18 cellular contexts compared by ENCODE assay signal in genomic region chr5:115736004-115736689, GRCh38.
DNase-seq lines count a peak whose midpoint lies in the region; ATAC-seq and TF ChIP-seq lines count a peak whose summit lies in the region.
"Had no signal": no experiment of that assay in that cellular context is flagged by ENCODE, and none has a peak within 500 bp of the region (broad histone marks: within the 10 kb centered on the region; RNA-seq: fewer than 3 reads in every experiment).

No MANE protein-coding gene starts in this region.

- CTCF ChIA-PET in activated naive CD4-positive, alpha-beta T cell treated with anti-CD3 and anti-CD28 coated beads for 36 hours (lab: Charles Lee), result interaction anchor here (0.6 to 1.0 kb wide), 3 partner anchors 97 to 639 kb away, joined by 3 to 4 read pairs (median 4); no protein-coding TSS in a partner anchor
- CTCF ChIA-PET in WTC11 (lab: Charles Lee), result interaction anchor here (0.8 to 1.2 kb wide), 2 partner anchors 15 to 32 kb away, joined by 3 to 4 read pairs; no protein-coding TSS in a partner anchor

- H3K27me3 ChIP-seq in gastroesophageal sphincter, result no peaks in the 10 kb centered on the region
- no peaks in the 10 kb centered on the region for H3K27me3 ChIP-seq in subcutaneous abdominal adipose tissue (ENCODE audit: control insufficient read depth in 5 of 5, insufficient read depth in 4 of 5, low read length in 5 of 5)
- H3K27me3 ChIP-seq: upper lobe of right lung had no signal

- H3K27ac ChIP-seq in gastroesophageal sphincter, result no peak overlapping the region
- peak overlapping the region; percentile 92 for H3K27ac ChIP-seq in subcutaneous abdominal adipose tissue (ENCODE audit: low read depth, low read length)
- H3K27ac ChIP-seq: upper lobe of right lung, VCaP had no signal

- POLR2A ChIA-PET in WTC11 (lab: Charles Lee), result no interaction called here
- POLR2A ChIA-PET in naive thymus-derived CD8-positive, alpha-beta T cell (lab: Charles Lee), result no interaction called here

- no peak overlapping the region for H3K4me3 Mint-ChIP-seq in activated naive CD4-positive, alpha-beta T cell treated with anti-CD3 and anti-CD28 coated beads for 36 hours
- peak overlapping the region; percentile 25; the same call in 1 of the 2 replicates for H3K4me3 Mint-ChIP-seq in WTC11
- no peak overlapping the region for H3K4me3 Mint-ChIP-seq in naive thymus-derived CD8-positive, alpha-beta T cell

- TF ChIP-seq CTCF in WTC11 (IDR thresholded peaks at IDR 0.05), result no peak
- no peak for TF ChIP-seq CTCF in gastroesophageal sphincter (IDR thresholded peaks at IDR 0.05)

- H3K27ac Mint-ChIP-seq in activated naive CD4-positive, alpha-beta T cell treated with anti-CD3 and anti-CD28 coated beads for 36 hours, result peak overlapping the region; percentile 39
- H3K27ac Mint-ChIP-seq in WTC11, result peak overlapping the region; percentile 72
- no peak overlapping the region for H3K27ac Mint-ChIP-seq in naive thymus-derived CD8-positive, alpha-beta T cell
- H3K27ac Mint-ChIP-seq: progenitor cell of endocrine pancreas had no signal

- ATAC-seq in WTC11 (no peak), gastroesophageal sphincter (peak; percentile 44), HG02610 (IDR thresholded peaks at IDR 0.05; ENCODE audit: unreplicated experiment) (no peak)
- no peak for ATAC-seq in naive thymus-derived CD8-positive, alpha-beta T cell
- ATAC-seq: upper lobe of right lung had no signal

- intact Hi-C loops in activated naive CD4-positive, alpha-beta T cell treated with anti-CD3 and anti-CD28 coated beads for 36 hours (cut with micrococcal nuclease), result loop anchor here (5.0 kb wide), 1 partner anchor 341 kb away; no protein-coding TSS in a partner anchor

- no peak overlapping the region for H3K4me3 ChIP-seq in gastroesophageal sphincter
- H3K4me3 ChIP-seq in subcutaneous abdominal adipose tissue (ENCODE audit: low read depth in 1 of 5, low read length in 5 of 5), result no peak overlapping the region
- H3K4me3 ChIP-seq: upper lobe of right lung had no signal

- no peaks in the 10 kb centered on the region for H3K9me3 ChIP-seq in gastroesophageal sphincter
- peaks cover 0 to 2% (median 0%) of the 10 kb centered on the region in 5 donors for H3K9me3 ChIP-seq in subcutaneous abdominal adipose tissue (ENCODE audit: control insufficient read depth in 5 of 5, low read length in 5 of 5)
- H3K9me3 ChIP-seq: BE2C, Caco-2, upper lobe of right lung had no signal

- no peaks in the 10 kb centered on the region for H3K9me3 Mint-ChIP-seq in activated naive CD4-positive, alpha-beta T cell treated with anti-CD3 and anti-CD28 coated beads for 36 hours
- H3K9me3 Mint-ChIP-seq in WTC11, result peaks cover 16% of the 10 kb centered on the region
- H3K9me3 Mint-ChIP-seq in naive thymus-derived CD8-positive, alpha-beta T cell, result peaks cover 0 to 6% (median 0%) of the 10 kb centered on the region in 9 donors

- H3K36me3 Mint-ChIP-seq in activated naive CD4-positive, alpha-beta T cell treated with anti-CD3 and anti-CD28 coated beads for 36 hours (ENCODE audit: low read depth), result no peaks in the 10 kb centered on the region
- H3K36me3 Mint-ChIP-seq in WTC11, result peaks cover 9% of the 10 kb centered on the region
- no peaks in the 10 kb centered on the region for H3K36me3 Mint-ChIP-seq in naive thymus-derived CD8-positive, alpha-beta T cell

- H3K4me1 Mint-ChIP-seq in activated naive CD4-positive, alpha-beta T cell treated with anti-CD3 and anti-CD28 coated beads for 36 hours (ENCODE audit: low read depth), result peaks cover 27% of the 10 kb centered on the region
- peaks cover 66% of the 10 kb centered on the region for H3K4me1 Mint-ChIP-seq in WTC11
- peaks cover 0 to 14% (median 0%) of the 10 kb centered on the region in 4 donors for H3K4me1 Mint-ChIP-seq in naive thymus-derived CD8-positive, alpha-beta T cell

- peaks cover 45% of the 10 kb centered on the region for H3K27me3 Mint-ChIP-seq in activated naive CD4-positive, alpha-beta T cell treated with anti-CD3 and anti-CD28 coated beads for 36 hours (ENCODE audit: low read depth)
- no peaks in the 10 kb centered on the region; the same call in 1 of the 2 replicates for H3K27me3 Mint-ChIP-seq in WTC11 (ENCODE audit: low read depth)
- H3K27me3 Mint-ChIP-seq in naive thymus-derived CD8-positive, alpha-beta T cell, result peaks cover 10 to 44% (median 11%) of the 10 kb centered on the region in 5 donors

- no peak for TF ChIP-seq POLR2A in gastroesophageal sphincter (IDR thresholded peaks at IDR 0.05)

- no peak for TF ChIP-seq EP300 in gastroesophageal sphincter (IDR thresholded peaks at IDR 0.05)

- peak overlapping the region in 1 of 5 donors; percentile 56 for H3K9ac ChIP-seq in subcutaneous abdominal adipose tissue (ENCODE audit: low read length in 5 of 5)

- no peak for DNase-seq in activated naive CD4-positive, alpha-beta T cell treated with anti-CD3 and anti-CD28 coated beads for 36 hours
- DNase-seq in activated naive CD4-positive, alpha-beta T cell treated with anti-CD3 and anti-CD28 coated beads, Interleukin-2, amount 50 U/mL, for 16 hours, result no peak
- DNase-seq in WTC11 (ENCODE audit: low spot score) (no peak), NOMO-1 (lab: John Stamatoyannopoulos, UW; ENCODE audit: unreplicated experiment in 2 of 2) (no peak)
- DNase-seq in naive thymus-derived CD8-positive, alpha-beta T cell, result no peak
- DNase-seq: activated CD8-positive, alpha-beta memory T cell treated with anti-CD3 and anti-CD28 coated beads, Interleukin-2, amount 50 U/mL, for 48 hours; activated gamma-delta T cell; BE2C; Caco-2; GOT3; mammary epithelial cell; NCI-H1694 treated with DMSO at 0.1 percent for 48 hours; upper lobe of right lung had no signal

- 56 to 74% methylated on average over 3 of the region's 3 CpGs for WGBS in gastroesophageal sphincter (ENCODE audit: low coverage in 1 of 2), 2 donors

- H3K4me1 ChIP-seq in gastroesophageal sphincter, result no peaks in the 10 kb centered on the region
- peaks cover 0 to 34% (median 19%) of the 10 kb centered on the region in 5 donors for H3K4me1 ChIP-seq in subcutaneous abdominal adipose tissue (ENCODE audit: control insufficient read depth in 5 of 5, insufficient read depth in 5 of 5, low read length in 5 of 5)
- H3K4me1 ChIP-seq: BE2C had no signal

- H3K36me3 ChIP-seq in gastroesophageal sphincter, result no peaks in the 10 kb centered on the region
- no peaks in the 10 kb centered on the region for H3K36me3 ChIP-seq in subcutaneous abdominal adipose tissue (ENCODE audit: control insufficient read depth in 5 of 5, insufficient read depth in 5 of 5, low read length in 5 of 5)
- H3K36me3 ChIP-seq: BE2C, upper lobe of right lung had no signal

TF ChIP-seq in WTC11, 78 proteins besides CTCF, POLR2A, EP300 and RAD21 (continues in another document):
- TF ChIP-seq ZNF671 (CRISPR knock-in tag; IDR thresholded peaks at IDR 0.05), result no peak
- TF ChIP-seq TCF7 (CRISPR knock-in tag; IDR thresholded peaks at IDR 0.05; ENCODE audit: low read depth), result no peak
- TF ChIP-seq ZNF138 (CRISPR knock-in tag; conservative IDR thresholded peaks at IDR 0.05), result no peak
- no peak for TF ChIP-seq GRHL2 (CRISPR knock-in tag; IDR thresholded peaks at IDR 0.05; ENCODE audit: insufficient replicate concordance, severe bottlenecking)
- TF ChIP-seq STAT6 (CRISPR knock-in tag; conservative IDR thresholded peaks at IDR 0.05; ENCODE audit: low read depth), result no peak
- TF ChIP-seq ATF2 (CRISPR knock-in tag; IDR thresholded peaks at IDR 0.05; ENCODE audit: borderline replicate concordance, low read depth), result no peak
- no peak for TF ChIP-seq SP1 (CRISPR knock-in tag; conservative IDR thresholded peaks at IDR 0.05)
- TF ChIP-seq TP53 (CRISPR knock-in tag; IDR thresholded peaks at IDR 0.05), result no peak
- TF ChIP-seq RELA (CRISPR knock-in tag; IDR thresholded peaks at IDR 0.05; ENCODE audit: borderline replicate concordance), result no peak
- TF ChIP-seq JAZF1 (CRISPR knock-in tag; IDR thresholded peaks at IDR 0.05), result no peak

Comparison
In these comparisons a context has a peak if more than half of its experiments do, and no peak if none do; other contexts are left out.
1. H3K27ac Mint-ChIP-seq: peak in activated naive CD4-positive, alpha-beta T cell treated with anti-CD3 and anti-CD28 coated beads for 36 hours (single experiment) and WTC11 (single experiment); none in naive thymus-derived CD8-positive, alpha-beta T cell (0 of 10).